ENCODE assay signal across 29 cellular contexts in genomic region chr17:7027335-7027734, GRCh38. TPM values are rescaled to one million over a fixed set of nuclear protein-coding genes. Genes with fewer than 3 reads are reported as not detected.
DNase-seq lines count a peak whose midpoint lies in the region; ATAC-seq and TF ChIP-seq lines count a peak whose summit lies in the region.
"Had no signal": no experiment of that assay in that cellular context is flagged by ENCODE, and none has a peak within 500 bp of the region (broad histone marks: within the 10 kb centered on the region; RNA-seq: fewer than 3 reads in every experiment).

No MANE protein-coding gene starts in this region.

- H3K4me1 ChIP-seq in heart left ventricle (peaks cover 0 to 71% (median 25%) of the 10 kb centered on the region in 12 donors), esophagus squamous epithelium (peaks cover 10 to 33% (median 14%) of the 10 kb centered on the region in 3 donors), subcutaneous abdominal adipose tissue (ENCODE audit: control insufficient read depth in 5 of 5, insufficient read depth in 5 of 5, low read length in 5 of 5) (peaks cover 0 to 78% (median 25%) of the 10 kb centered on the region in 5 donors)

- intact Hi-C loops in heart left ventricle (cut with DNase I), result loop anchor here in 1 of 10 donors (10.0 kb wide), 1 partner anchor 273 kb away; the partner anchor contains the start of gene XAF1
- intact Hi-C loops in cardiac septum (cut with DNase I), result no loop called here
- intact Hi-C loops in esophagus squamous epithelium (cut with DNase I), result no loop called here

- WGBS in heart left ventricle, 4 donors, result 51 to 61% (median 54%) methylated on average over 10 to 13 of the region's 13 CpGs
- 88% methylated on average over 9 of the region's 13 CpGs; no CpG with 5 or more reads in 1 of the 2 donors for WGBS in esophagus squamous epithelium, 2 donors

- H3K9ac ChIP-seq in subcutaneous abdominal adipose tissue (ENCODE audit: low read length in 5 of 5), result peak overlapping the region in 2 of 5 donors; percentile 4 to 12

- H3K36me3 ChIP-seq in heart left ventricle (peaks cover 0 to 44% (median 9%) of the 10 kb centered on the region in 9 donors), esophagus squamous epithelium (no peaks in the 10 kb centered on the region), subcutaneous abdominal adipose tissue (ENCODE audit: control insufficient read depth in 5 of 5, insufficient read depth in 5 of 5, low read length in 5 of 5) (peaks cover 0 to 21% (median 13%) of the 10 kb centered on the region in 5 donors)
- H3K36me3 ChIP-seq: left lung, tibial nerve had no signal

- no peak for ATAC-seq in heart left ventricle
- ATAC-seq in HG03439 (IDR thresholded peaks at IDR 0.05; ENCODE audit: unreplicated experiment), result no peak
- ATAC-seq in HG02798 (IDR thresholded peaks at IDR 0.05; ENCODE audit: poor library complexity, unreplicated experiment), result no peak
- ATAC-seq: left lung had no signal

- peak overlapping the region in 6 of 12 donors; percentile 56 to 79 (median 66) for H3K4me3 ChIP-seq in heart left ventricle
- no peak overlapping the region for H3K4me3 ChIP-seq in esophagus squamous epithelium
- peak overlapping the region in 1 of 5 donors; percentile 50 for H3K4me3 ChIP-seq in subcutaneous abdominal adipose tissue (ENCODE audit: low read depth in 1 of 5, low read length in 5 of 5)
- H3K4me3 ChIP-seq: coronary artery, tibial nerve had no signal

- DNase-seq in heart left ventricle (no peak), cardiac septum (ENCODE audit: low spot score) (no peak), esophagus squamous epithelium (lab: John Stamatoyannopoulos, UW) (no peak)
- DNase-seq: activated CD4-positive, alpha-beta T cell treated with anti-CD3 and anti-CD28 coated beads for 1 hour; activated naive CD4-positive, alpha-beta T cell treated with anti-CD3 and anti-CD28 coated beads for 36 hours; activated T-cell treated with anti-CD3 and anti-CD28 coated beads, Interleukin-2, amount 50 U/mL, for 48 hours; AML-193; amygdala; DMS79; HCEC 1CT; head of caudate nucleus; left lung; NCI-H2081; NCI-H345; NCI-H774; nucleus accumbens; SHP77; stimulated activated CD4-positive, alpha-beta T cell treated with anti-CD3 and anti-CD28 coated beads, Interleukin-4, amount 100 ng/mL, for 1 hour; stimulated activated naive CD4-positive, alpha-beta T cell treated with Interleukin-2 at 50 U/mL for 16 hours had no signal

- H3K27me3 ChIP-seq in heart left ventricle, result peaks cover 0 to 17% (median 0%) of the 10 kb centered on the region in 9 donors
- peaks cover 0 to 11% (median 0%) of the 10 kb centered on the region in 4 donors for H3K27me3 ChIP-seq in esophagus squamous epithelium
- H3K27me3 ChIP-seq in subcutaneous abdominal adipose tissue (ENCODE audit: control insufficient read depth in 5 of 5, insufficient read depth in 4 of 5, low read length in 5 of 5), result no peaks in the 10 kb centered on the region

- TF ChIP-seq CTCF in heart left ventricle (IDR thresholded peaks at IDR 0.05), result no peak
- TF ChIP-seq CTCF in esophagus squamous epithelium (IDR thresholded peaks at IDR 0.05), result no peak

- H3K27ac ChIP-seq in heart left ventricle (peak overlapping the region in 10 of 12 donors; percentile 37 to 97 (median 61)), esophagus squamous epithelium (peak overlapping the region in 3 of 4 donors; percentile 33 to 45 (median 43)), subcutaneous abdominal adipose tissue (ENCODE audit: low read depth, low read length) (peak overlapping the region; percentile 89)
- H3K27ac ChIP-seq: left lung, tibial nerve had no signal

- TF ChIP-seq POLR2A in heart left ventricle (IDR thresholded peaks at IDR 0.05) (no peak), esophagus squamous epithelium (IDR thresholded peaks at IDR 0.05) (no peak)

- H3K9me3 ChIP-seq in heart left ventricle, result no peaks in the 10 kb centered on the region
- no peaks in the 10 kb centered on the region for H3K9me3 ChIP-seq in esophagus squamous epithelium
- no peaks in the 10 kb centered on the region for H3K9me3 ChIP-seq in subcutaneous abdominal adipose tissue (ENCODE audit: control insufficient read depth in 5 of 5, low read length in 5 of 5)
- H3K9me3 ChIP-seq: left lung, tibial nerve had no signal

RNA-seq across cellular contexts. Expression of gene BCL6B, which starts 4.5 kb away (rescaled TPM):
- total RNA-seq in heart left ventricle, result 10 to 100 TPM in 6 of 9 donors, 1 to 10 TPM in 3; 9.0 to 32.8 (median 14.9) TPM
- 10 to 100 TPM in 1 of 2 donors, 1 to 10 TPM in 1; 5.9 to 10.3 TPM for polyA plus RNA-seq in heart left ventricle
- 8.8 TPM for total RNA-seq in cardiac septum
- total RNA-seq in esophagus squamous epithelium, result 1 to 10 TPM in 1 of 4 donors, under 1 TPM in 3; 0.15 to 1.9 (median 0.67) TPM
- total RNA-seq: bronchial epithelial cell, MCF 10A, OCI-LY7 had no signal

RNA-seq across cellular contexts. Expression of gene SLC16A13, which starts 8.5 kb away (rescaled TPM):
- total RNA-seq in heart left ventricle (1 to 10 TPM in 8 of 9 donors, under 1 TPM in 1; 0.83 to 2.1 (median 1.1) TPM), cardiac septum (0.48 TPM), esophagus squamous epithelium (1 to 10 TPM; 2.7 to 5.6 (median 3.6) TPM)
- polyA plus RNA-seq in heart left ventricle, result under 1 TPM; 0.87 to 0.95 TPM

RNA-seq across cellular contexts. Expression of gene RNASEK, which starts 14.9 kb away (rescaled TPM):
- total RNA-seq in heart left ventricle, result 100 to 1,000 TPM; 149 to 255 (median 171) TPM
- 100 to 1,000 TPM; 290 to 387 TPM for polyA plus RNA-seq in heart left ventricle
- 171 TPM for total RNA-seq in cardiac septum
- total RNA-seq in esophagus squamous epithelium, result 100 to 1,000 TPM in 3 of 4 donors, 10 to 100 TPM in 1; 96.1 to 173 (median 137) TPM

RNA-seq across cellular contexts. Expression of gene SLC16A11, which starts 16.6 kb away (rescaled TPM):
- under 1 TPM in 8 of 9 donors, not detected in 1; 0.19 to 1.00 (median 0.79) TPM for total RNA-seq in heart left ventricle
- 1 to 10 TPM in 1 of 2 donors, under 1 TPM in 1; 0.68 to 1.4 TPM for polyA plus RNA-seq in heart left ventricle
- 1.1 TPM for total RNA-seq in cardiac septum
- 1 to 10 TPM in 1 of 4 donors, under 1 TPM in 2, not detected in 1; 0.56 to 2.1 (median 0.72) TPM for total RNA-seq in esophagus squamous epithelium
- total RNA-seq: A172, bronchial epithelial cell, MCF 10A, OCI-LY7 had no signal

RNA-seq across cellular contexts. Expression of gene ALOX12, which starts 31.5 kb away (rescaled TPM):
- total RNA-seq in heart left ventricle, result under 1 TPM in 1 of 9 donors, not detected in 8; 0.44 TPM
- polyA plus RNA-seq in heart left ventricle, result not detected
- total RNA-seq in cardiac septum, result not detected
- 10 to 100 TPM in 3 of 4 donors, 1 to 10 TPM in 1; 3.8 to 43.5 (median 26.4) TPM for total RNA-seq in esophagus squamous epithelium
- total RNA-seq: A172; activated CD8-positive, alpha-beta memory T cell treated with anti-CD3 and anti-CD28 coated beads for 36 hours; activated naive CD4-positive, alpha-beta T cell treated with anti-CD3 and anti-CD28 coated beads for 36 hours; MCF 10A; OCI-LY7; tibial nerve had no signal
